In the genomic region with DNA sequence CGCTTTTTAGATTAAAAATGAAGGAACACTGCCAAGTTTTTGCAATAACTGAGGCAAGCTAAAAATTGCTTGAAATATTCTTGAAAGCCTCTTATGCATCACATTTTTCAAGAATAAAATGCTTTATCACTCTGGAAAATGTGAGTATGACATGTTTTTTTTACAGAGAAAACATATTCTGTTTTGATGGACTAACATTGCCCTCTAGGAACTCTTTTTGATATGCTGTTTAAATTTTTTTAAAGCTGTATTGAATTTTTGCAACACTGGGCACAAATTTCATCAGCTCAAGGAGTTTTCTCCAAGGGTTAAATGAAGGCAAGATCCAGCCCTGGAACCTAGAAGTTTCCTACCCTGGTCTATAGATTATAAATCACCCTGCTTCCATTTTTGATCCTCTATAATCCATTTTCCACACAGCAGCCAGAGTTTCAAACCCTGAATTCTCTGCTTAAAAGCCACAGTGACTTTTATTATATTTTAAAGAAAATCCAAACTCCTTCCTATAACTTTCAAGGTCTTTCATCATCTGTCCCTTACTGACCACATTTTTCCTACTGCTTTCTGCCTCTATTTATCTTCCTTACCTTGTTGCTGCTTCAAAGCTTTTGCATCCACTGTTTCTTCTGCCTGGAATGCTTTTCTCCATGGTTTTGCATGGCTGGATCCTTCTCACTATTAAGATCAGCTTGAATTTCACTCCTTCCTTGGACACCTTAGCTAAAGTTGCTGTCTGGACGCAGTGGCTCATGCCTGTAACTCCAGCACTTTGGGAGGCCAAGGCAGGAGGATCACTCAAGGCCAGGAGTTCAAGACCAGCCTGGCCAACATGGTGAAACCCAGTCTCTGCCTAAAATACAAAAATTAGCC, we compare ENCODE assay signal across 2 cellular contexts.
TF ChIP-seq lines count a peak whose summit lies in the region.

No MANE protein-coding gene starts in this region.

TF ChIP-seq in SK-N-SH, 30 proteins besides CTCF, POLR2A, EP300 and RAD21:
- TF ChIP-seq TCF12 (IDR thresholded peaks at IDR 0.05) (no peak), NFIC (IDR thresholded peaks at IDR 0.05; ENCODE audit: borderline replicate concordance) (no peak)
TF ChIP-seq in SK-N-SH: peak in this region for 0.

TF ChIP-seq in SK-N-SH treated with all-trans-retinoic acid at 6 μM for 48 hours, 23 proteins besides CTCF, POLR2A, EP300 and RAD21:
- TF ChIP-seq, protein P1, sequence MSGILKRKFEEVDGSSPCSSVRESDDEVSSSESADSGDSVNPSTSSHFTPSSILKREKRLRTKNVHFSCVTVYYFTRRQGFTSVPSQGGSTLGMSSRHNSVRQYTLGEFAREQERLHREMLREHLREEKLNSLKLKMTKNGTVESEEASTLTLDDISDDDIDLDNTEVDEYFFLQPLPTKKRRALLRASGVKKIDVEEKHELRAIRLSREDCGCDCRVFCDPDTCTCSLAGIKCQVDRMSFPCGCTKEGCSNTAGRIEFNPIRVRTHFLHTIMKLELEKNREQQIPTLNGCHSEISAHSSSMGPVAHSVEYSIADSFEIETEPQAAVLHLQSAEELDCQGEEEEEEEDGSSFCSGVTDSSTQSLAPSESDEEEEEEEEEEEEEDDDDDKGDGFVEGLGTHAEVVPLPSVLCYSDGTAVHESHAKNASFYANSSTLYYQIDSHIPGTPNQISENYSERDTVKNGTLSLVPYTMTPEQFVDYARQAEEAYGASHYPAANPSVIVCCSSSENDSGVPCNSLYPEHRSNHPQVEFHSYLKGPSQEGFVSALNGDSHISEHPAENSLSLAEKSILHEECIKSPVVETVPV (CRISPR knock-in tag; IDR thresholded peaks at IDR 0.05): no peak
- no peak for TF ChIP-seq TCF4 (CRISPR knock-in tag; IDR thresholded peaks at IDR 0.05; ENCODE audit: borderline replicate concordance)
- no peak for TF ChIP-seq ARNTL (CRISPR knock-in tag; IDR thresholded peaks at IDR 0.05; ENCODE audit: borderline replicate concordance, low read depth)
- TF ChIP-seq, protein P2, sequence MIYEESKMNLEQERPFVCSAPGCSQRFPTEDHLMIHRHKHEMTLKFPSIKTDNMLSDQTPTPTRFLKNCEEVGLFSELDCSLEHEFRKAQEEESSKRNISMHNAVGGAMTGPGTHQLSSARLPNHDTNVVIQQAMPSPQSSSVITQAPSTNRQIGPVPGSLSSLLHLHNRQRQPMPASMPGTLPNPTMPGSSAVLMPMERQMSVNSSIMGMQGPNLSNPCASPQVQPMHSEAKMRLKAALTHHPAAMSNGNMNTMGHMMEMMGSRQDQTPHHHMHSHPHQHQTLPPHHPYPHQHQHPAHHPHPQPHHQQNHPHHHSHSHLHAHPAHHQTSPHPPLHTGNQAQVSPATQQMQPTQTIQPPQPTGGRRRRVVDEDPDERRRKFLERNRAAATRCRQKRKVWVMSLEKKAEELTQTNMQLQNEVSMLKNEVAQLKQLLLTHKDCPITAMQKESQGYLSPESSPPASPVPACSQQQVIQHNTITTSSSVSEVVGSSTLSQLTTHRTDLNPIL (CRISPR knock-in tag; IDR thresholded peaks at IDR 0.05; ENCODE audit: low read depth): no peak
- TF ChIP-seq ISL1 (CRISPR knock-in tag; IDR thresholded peaks at IDR 0.05): no peak
- TF ChIP-seq ZNF70 (CRISPR knock-in tag; IDR thresholded peaks at IDR 0.05): no peak
- no peak for TF ChIP-seq PPARA (CRISPR knock-in tag; IDR thresholded peaks at IDR 0.05; ENCODE audit: borderline replicate concordance)
- no peak for TF ChIP-seq ZFP30 (CRISPR knock-in tag; IDR thresholded peaks at IDR 0.05)
- TF ChIP-seq GLIS3 (CRISPR knock-in tag; IDR thresholded peaks at IDR 0.05): no peak
- TF ChIP-seq TSHZ2 (CRISPR knock-in tag; IDR thresholded peaks at IDR 0.05): no peak
- no peak for TF ChIP-seq BACH2 (CRISPR knock-in tag; IDR thresholded peaks at IDR 0.05; ENCODE audit: borderline replicate concordance)
- TF ChIP-seq ZNF565 (CRISPR knock-in tag; conservative IDR thresholded peaks at IDR 0.05; ENCODE audit: low read depth): no peak
